Comparison of ENCODE assay signal across 12 cellular contexts in genomic region chr17:78802459-78802858, GRCh38.
"Had no signal": no experiment of that assay in that cellular context is flagged by ENCODE, and none has a peak within 500 bp of the region (broad histone marks: within the 10 kb centered on the region; RNA-seq: fewer than 3 reads in every experiment).

No MANE protein-coding gene starts in this region.

- DNase-seq: activated CD4-positive, CD25-positive, alpha-beta regulatory T cell; activated effector memory CD4-positive, alpha-beta T cell treated with anti-CD3 and anti-CD28 coated beads, Interleukin-2, amount 50 U/mL, for 16 hours; foreskin keratinocyte; head of caudate nucleus; mucosa of descending colon; nephron progenitor cell; ovary; SK-N-SH; stimulated activated CD4-positive, alpha-beta T cell treated with anti-CD3 and anti-CD28 coated beads, Interleukin-15, amount 100 ng/mL, for 24 hours had no signal

- H3K27ac Mint-ChIP-seq: nephron progenitor cell; T-helper 1 cell treated with Interleukin-12 subunit alpha and Interleukin-12 subunit beta and Interleukin-4 antibody, amounts not matched to agents 30 μg/mL and 1 μg/mL, for 36 hours had no signal

- H3K36me3 ChIP-seq: ovary had no signal

- H3K9me3 Mint-ChIP-seq: nephron progenitor cell; T-helper 1 cell treated with Interleukin-12 subunit alpha and Interleukin-12 subunit beta and Interleukin-4 antibody, amounts not matched to agents 30 μg/mL and 1 μg/mL, for 36 hours had no signal

- H3K9ac ChIP-seq: SK-N-SH had no signal

- ATAC-seq: foreskin keratinocyte, mucosa of descending colon had no signal

- H3K27ac ChIP-seq: cardiac muscle cell, foreskin keratinocyte, ovary had no signal

- H3K9me3 ChIP-seq: mucosa of descending colon, ovary, SK-N-SH, tibial nerve had no signal

- H3K4me3 ChIP-seq: cardiac muscle cell, mucosa of descending colon, ovary, tibial nerve had no signal

- H3K4me3 Mint-ChIP-seq: nephron progenitor cell had no signal

- H3K4me1 Mint-ChIP-seq: nephron progenitor cell had no signal

- H3K27me3 ChIP-seq: cardiac muscle cell, foreskin keratinocyte, ovary, tibial nerve had no signal

- H3K4me2 ChIP-seq: SK-N-SH had no signal
